Comparison of ENCODE assay signal across 8 cellular contexts in genomic region chr4:4488405-4489404, GRCh38. TPM values are rescaled to one million over a fixed set of nuclear protein-coding genes. Genes with fewer than 3 reads are reported as not detected.
DNase-seq lines count a peak whose midpoint lies in the region; ATAC-seq and TF ChIP-seq lines count a peak whose summit lies in the region.

No MANE protein-coding gene starts in this region.

- H3K4me1 ChIP-seq in HCT116 (ENCODE audit: control insufficient read depth in 1 of 2, insufficient read depth in 2 of 2, low read length in 2 of 2) (no peaks in the 10 kb centered on the region), iPS DF 6.9 (ENCODE audit: control insufficient read depth, insufficient read depth, low read length) (no peaks in the 10 kb centered on the region)

- peak; percentile 60 to 94 (median 93); a peak in 5 of 6 replicates for TF ChIP-seq CTCF in HCT116 (IDR thresholded peaks at IDR 0.05 in 2 of 3, conservative IDR thresholded peaks at IDR 0.05 in 1 of 3; ENCODE audit: borderline replicate concordance in 1 of 3, insufficient read depth in 1 of 3, low read depth in 2 of 3, low read length in 2 of 3)
- peak; percentile 91 for TF ChIP-seq CTCF in astrocyte of the spinal cord (IDR thresholded peaks at IDR 0.05; ENCODE audit: low read depth, low read length)

- H3K27ac ChIP-seq in HCT116 (ENCODE audit: low read depth, low read length) (no peak overlapping the region), iPS DF 6.9 (ENCODE audit: low read length) (no peak overlapping the region)

- intact Hi-C loops in HCT116 (cut with micrococcal nuclease), result loop anchor here (1.0 to 5.0 kb wide), 4 partner anchors 392 to 1324 kb away; no protein-coding TSS in a partner anchor

- DNase-seq in NCI-H187 (lab: John Stamatoyannopoulos, UW) (peak; percentile 22 to 43), NCI-H187 treated with DMSO at 0.1 percent for 48 hours (lab: John Stamatoyannopoulos, UW) (no peak), HCT116 (ENCODE audit: low read depth, low spot score) (peak; percentile 60), MG63 (peak; percentile 56), T-helper 9 cell (peak; percentile 57), astrocyte of the spinal cord (ENCODE audit: low read depth, low spot score) (peak; percentile 80), iPS DF 6.9 (ENCODE audit: low read depth, low spot score) (peak; percentile 33)
- peak; percentile 57 to 74 (median 61) for DNase-seq in stimulated activated CD4-positive, alpha-beta T cell treated with anti-CD3 and anti-CD28 coated beads, Interleukin-12 subunit alpha, Interleukin-12 subunit beta, amount 100 ng/mL, for 48 hours (ENCODE audit: low read depth in 2 of 3, low spot score in 1 of 3)

- no peaks in the 10 kb centered on the region for H3K9me2 ChIP-seq in HCT116 (ENCODE audit: insufficient read depth)

- H3K36me3 ChIP-seq in HCT116 (ENCODE audit: control insufficient read depth in 1 of 2, insufficient read depth in 2 of 2, low read length in 2 of 2), result no peaks in the 10 kb centered on the region
- no peaks in the 10 kb centered on the region for H3K36me3 ChIP-seq in MG63
- H3K36me3 ChIP-seq in iPS DF 6.9 (ENCODE audit: control insufficient read depth, insufficient read depth, low read length), result no peaks in the 10 kb centered on the region

- in situ Hi-C loops in astrocyte of the spinal cord (cut with HindIII; ENCODE audit: low sequenced_read_pairs), result no loop called here

- no peak for TF ChIP-seq POLR2A in HCT116 (IDR thresholded peaks at IDR 0.05; ENCODE audit: borderline replicate concordance, extremely low read depth, insufficient read depth, insufficient read length)

- TF ChIP-seq RAD21 in HCT116 (IDR thresholded peaks at IDR 0.05; ENCODE audit: low read depth), result peak; percentile 86

- RAD21 ChIA-PET in HCT116 (lab: Charles Lee; ENCODE audit: low non-redundant PET in 1 of 2, low total read pairs in 2 of 2, uncharacterized antibody in 2 of 2, unreplicated experiment in 2 of 2), result interaction anchor here in 1 of 2 experiments (0.7 kb wide), 1 partner anchor 55 kb away, joined by 5 read pairs; no protein-coding TSS in a partner anchor

- H3K79me2 ChIP-seq in HCT116 (ENCODE audit: insufficient read depth, low read length), result peaks cover 21% of the 10 kb centered on the region

- POLR2A ChIA-PET in HCT116 (lab: Charles Lee), result no interaction called here

- H3K4me3 ChIP-seq in HCT116 (replicated peaks in 1 of 2; ENCODE audit: low read depth in 1 of 2, low read length in 2 of 2), result no peak overlapping the region
- H3K4me3 ChIP-seq in MG63, result no peak overlapping the region
- H3K4me3 ChIP-seq in astrocyte of the spinal cord (ENCODE audit: low read depth, low read length), result no peak overlapping the region
- no peak overlapping the region for H3K4me3 ChIP-seq in iPS DF 6.9 (ENCODE audit: low read length)

- no CpG with 5 or more reads among the region's 6 CpGs for WGBS in iPS DF 6.9 (ENCODE audit: insufficient coverage, insufficient read length)

- H3K9me3 ChIP-seq in HCT116 (ENCODE audit: control insufficient read depth in 1 of 2, insufficient read depth in 1 of 2, low read depth in 1 of 2, low read length in 2 of 2) (no peaks in the 10 kb centered on the region), MG63 (no peaks in the 10 kb centered on the region), iPS DF 6.9 (ENCODE audit: control insufficient read depth, insufficient read depth, low read length) (no peaks in the 10 kb centered on the region)

- CTCF ChIA-PET in HCT116 (lab: Charles Lee), result interaction anchor here (1.0 to 1.5 kb wide), 5 partner anchors 11 to 391 kb away, joined by 3 to 6 read pairs (median 4); no protein-coding TSS in a partner anchor

- H3K9ac ChIP-seq in HCT116 (ENCODE audit: low read length), result no peak overlapping the region

- H4K20me1 ChIP-seq in HCT116 (ENCODE audit: insufficient read depth), result 0 out of 2 replicates have a peak, but pooled peaks cover 3% of the 10 kb centered on the region

- H3K27me3 ChIP-seq in HCT116 (ENCODE audit: insufficient read depth, low read length), result no peaks in the 10 kb centered on the region
- H3K27me3 ChIP-seq in MG63, result no peaks in the 10 kb centered on the region
- no peaks in the 10 kb centered on the region for H3K27me3 ChIP-seq in iPS DF 6.9 (ENCODE audit: control insufficient read depth, insufficient read depth, low read length)

- no TSS peak for BruUV-seq in HCT116 (replicated peaks; lab: Mats Ljungman, UMichigan)

- no peak overlapping the region for H3K4me2 ChIP-seq in HCT116 (ENCODE audit: low read length)

- no peak overlapping the region for H2AFZ ChIP-seq in HCT116 (ENCODE audit: low read depth, low read length, poor library complexity, severe bottlenecking)

- peak; percentile 99 for ATAC-seq in HCT116

TF ChIP-seq in HCT116, 20 proteins besides CTCF, POLR2A, EP300 and RAD21:
- no peak for TF ChIP-seq SP1 (IDR thresholded peaks at IDR 0.05; ENCODE audit: low read depth)
- TF ChIP-seq TCF7L2 (IDR thresholded peaks at IDR 0.05; ENCODE audit: borderline replicate concordance, extremely low read depth, insufficient read depth, insufficient read length), result no peak
- TF ChIP-seq EZH2phosphoT487 (IDR thresholded peaks at IDR 0.05; ENCODE audit: borderline replicate concordance), result no peak
- TF ChIP-seq ZNF274 (IDR thresholded peaks at IDR 0.05; ENCODE audit: low read depth, low read length), result no peak
- no peak for TF ChIP-seq YY1 (IDR thresholded peaks at IDR 0.05; ENCODE audit: extremely low read depth, insufficient replicate concordance, low read depth, low read length)
- no peak for TF ChIP-seq ZFX (IDR thresholded peaks at IDR 0.05)
- TF ChIP-seq SIN3A (IDR thresholded peaks at IDR 0.05; ENCODE audit: low read depth), result no peak
- no peak for TF ChIP-seq ATF3 (IDR thresholded peaks at IDR 0.05)
- TF ChIP-seq EGR1 (IDR thresholded peaks at IDR 0.05; ENCODE audit: low read depth), result no peak
- TF ChIP-seq CBX3 (IDR thresholded peaks at IDR 0.05; ENCODE audit: low read depth), result no peak
- no peak for TF ChIP-seq SRF (IDR thresholded peaks at IDR 0.05; ENCODE audit: low read depth)
- no peak for TF ChIP-seq JUND (IDR thresholded peaks at IDR 0.05)
- no peak for TF ChIP-seq REST (IDR thresholded peaks at IDR 0.05; ENCODE audit: low read depth)
- no peak for TF ChIP-seq POLR2AphosphoS5 (IDR thresholded peaks at IDR 0.05; ENCODE audit: low read depth, low read length)
- TF ChIP-seq CEBPB (IDR thresholded peaks at IDR 0.05; ENCODE audit: low read depth), result no peak
- TF ChIP-seq FOSL1 (IDR thresholded peaks at IDR 0.05; ENCODE audit: low read depth), result no peak
- TF ChIP-seq MAX (IDR thresholded peaks at IDR 0.05), result no peak
- TF ChIP-seq ZBTB33 (IDR thresholded peaks at IDR 0.05; ENCODE audit: extremely low read depth, insufficient replicate concordance, low read length), result no peak
- TF ChIP-seq EZH2 (IDR thresholded peaks at IDR 0.05), result no peak
- TF ChIP-seq ELF1 (IDR thresholded peaks at IDR 0.05; ENCODE audit: borderline replicate concordance, low read depth), result no peak
TF ChIP-seq in HCT116: peak in this region for 0.

RNA-seq across cellular contexts. Expression of gene STX18, which starts 53.1 kb away (rescaled TPM):
- total RNA-seq in HCT116 (2021; ENCODE audit: unreplicated experiment), result 18.5 TPM
- 15.7 and 18.6 TPM in 2 replicates for polyA plus RNA-seq in HCT116 (2012)
- total RNA-seq in MG63 (2014; rRNA removed; shearing (Covaris generic); ENCODE audit: low replicate concordance), result 20.2 and 38.3 TPM in 2 replicates
